15 cellular contexts compared by ENCODE assay signal in the genomic region with DNA sequence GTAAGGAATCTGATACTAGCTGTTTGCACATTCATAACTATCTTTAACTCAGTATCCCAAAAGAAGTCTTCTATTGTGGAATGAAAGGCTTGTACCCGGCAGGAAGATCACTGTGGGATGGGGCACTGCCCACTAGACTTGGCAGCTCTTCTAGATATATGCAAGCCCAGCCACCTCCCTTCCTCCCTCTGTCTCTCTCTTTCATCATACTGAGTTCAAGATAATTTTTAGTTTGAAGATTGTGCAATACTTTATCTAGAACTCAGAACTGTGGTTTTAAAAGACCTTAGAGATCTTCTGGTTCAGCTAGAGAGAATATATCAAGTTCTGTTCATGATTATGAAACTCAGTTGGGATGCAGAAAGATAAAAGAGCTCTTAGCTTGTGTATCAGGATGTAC. TPM values are rescaled to one million over a fixed set of nuclear protein-coding genes. Genes with fewer than 3 reads are reported as not detected.
DNase-seq lines count a peak whose midpoint lies in the region; ATAC-seq and TF ChIP-seq lines count a peak whose summit lies in the region.
"Had no signal": no experiment of that assay in that cellular context is flagged by ENCODE, and none has a peak within 500 bp of the region (broad histone marks: within the 10 kb centered on the region; RNA-seq: fewer than 3 reads in every experiment).

No MANE protein-coding gene starts in this region.

- no peak overlapping the region for H3K4me3 ChIP-seq in esophagus squamous epithelium

- H3K27me3 ChIP-seq in esophagus squamous epithelium: no peaks in the 10 kb centered on the region

- no peak for DNase-seq in activated naive CD4-positive, alpha-beta T cell treated with anti-CD3 and anti-CD28 coated beads, Interleukin-2, amount 10 ng/mL, durations not matched to agents 7 days and 5 days
- DNase-seq in activated naive CD4-positive, alpha-beta T cell (lab: John Stamatoyannopoulos, UW): no peak
- DNase-seq in SKM-1 treated with dmso at 0.1 percent for 144 hours (lab: John Stamatoyannopoulos, UW; ENCODE audit: unreplicated experiment) (peak; percentile 66), esophagus squamous epithelium (lab: John Stamatoyannopoulos, UW) (no peak)
- no peak for DNase-seq in effector memory CD8-positive, alpha-beta T cell
- DNase-seq: GF-D8; NCI-H1694; occipital lobe; stimulated activated CD4-positive, alpha-beta T cell treated with anti-CD3 and anti-CD28 coated beads, Interleukin-2, amount 100 ng/mL, for 48 hours; trophoblast cell had no signal

- intact Hi-C loops in esophagus squamous epithelium (cut with DNase I): no loop called here

- no peak overlapping the region for H3K4me3 Mint-ChIP-seq in activated naive CD4-positive, alpha-beta T cell treated with anti-CD3 and anti-CD28 coated beads, Interleukin-2, amount 10 ng/mL, durations not matched to agents 7 days and 5 days
- H3K4me3 Mint-ChIP-seq in effector memory CD8-positive, alpha-beta T cell: no peak overlapping the region
- peak overlapping the region; percentile 70 for H3K4me3 Mint-ChIP-seq in stimulated activated naive CD8-positive, alpha-beta T cell treated with anti-CD3 and anti-CD28 coated beads, Interleukin-15, Interleukin-2, amounts not matched to agents 100 ng/mL and 50 ng/mL, for 24 hours
- H3K4me3 Mint-ChIP-seq: B cell had no signal

- TF ChIP-seq POLR2A in esophagus squamous epithelium (IDR thresholded peaks at IDR 0.05): no peak

- no peaks in the 10 kb centered on the region for H3K27me3 Mint-ChIP-seq in activated naive CD4-positive, alpha-beta T cell treated with anti-CD3 and anti-CD28 coated beads, Interleukin-2, amount 10 ng/mL, durations not matched to agents 7 days and 5 days
- no peaks in the 10 kb centered on the region for H3K27me3 Mint-ChIP-seq in effector memory CD8-positive, alpha-beta T cell
- H3K27me3 Mint-ChIP-seq in stimulated activated naive CD8-positive, alpha-beta T cell treated with anti-CD3 and anti-CD28 coated beads, Interleukin-15, Interleukin-2, amounts not matched to agents 100 ng/mL and 50 ng/mL, for 24 hours: no peaks in the 10 kb centered on the region
- H3K27me3 Mint-ChIP-seq: B cell had no signal

- H3K36me3 ChIP-seq in esophagus squamous epithelium: peaks cover 0 to 10% (median 0%) of the 10 kb centered on the region in 3 donors

- peak overlapping the region in 1 of 4 donors; percentile 9 for H3K27ac ChIP-seq in esophagus squamous epithelium

- peak overlapping the region; percentile 2 for H3K27ac Mint-ChIP-seq in activated naive CD4-positive, alpha-beta T cell treated with anti-CD3 and anti-CD28 coated beads, Interleukin-2, amount 10 ng/mL, durations not matched to agents 7 days and 5 days
- H3K27ac Mint-ChIP-seq in effector memory CD8-positive, alpha-beta T cell: peak overlapping the region; percentile 19 to 57
- peak overlapping the region; percentile 91 for H3K27ac Mint-ChIP-seq in stimulated activated naive CD8-positive, alpha-beta T cell treated with anti-CD3 and anti-CD28 coated beads, Interleukin-15, Interleukin-2, amounts not matched to agents 100 ng/mL and 50 ng/mL, for 24 hours
- H3K27ac Mint-ChIP-seq: B cell had no signal

- CTCF ChIA-PET in activated naive CD4-positive, alpha-beta T cell treated with anti-CD3 and anti-CD28 coated beads, Interleukin-2, amount 10 ng/mL, durations not matched to agents 7 days and 5 days (lab: Charles Lee): no interaction called here

- H3K4me1 ChIP-seq in esophagus squamous epithelium: no peaks in the 10 kb centered on the region

- TF ChIP-seq CTCF in esophagus squamous epithelium (IDR thresholded peaks at IDR 0.05): no peak

- peaks cover 29% of the 10 kb centered on the region for H3K36me3 Mint-ChIP-seq in activated naive CD4-positive, alpha-beta T cell treated with anti-CD3 and anti-CD28 coated beads, Interleukin-2, amount 10 ng/mL, durations not matched to agents 7 days and 5 days
- H3K36me3 Mint-ChIP-seq in effector memory CD8-positive, alpha-beta T cell (ENCODE audit: insufficient read depth): peaks cover 15% of the 10 kb centered on the region
- H3K36me3 Mint-ChIP-seq in stimulated activated naive CD8-positive, alpha-beta T cell treated with anti-CD3 and anti-CD28 coated beads, Interleukin-15, Interleukin-2, amounts not matched to agents 100 ng/mL and 50 ng/mL, for 24 hours (ENCODE audit: low read depth): peaks cover 5% of the 10 kb centered on the region

- ATAC-seq in effector memory CD8-positive, alpha-beta T cell (replicated peaks): no peak
- ATAC-seq in GM18520 (IDR thresholded peaks at IDR 0.05; ENCODE audit: unreplicated experiment): no peak
- no peak for ATAC-seq in HG03280 (IDR thresholded peaks at IDR 0.05; ENCODE audit: unreplicated experiment)

- H3K4me1 Mint-ChIP-seq in activated naive CD4-positive, alpha-beta T cell treated with anti-CD3 and anti-CD28 coated beads, Interleukin-2, amount 10 ng/mL, durations not matched to agents 7 days and 5 days: peaks cover 30% of the 10 kb centered on the region
- H3K4me1 Mint-ChIP-seq in effector memory CD8-positive, alpha-beta T cell (ENCODE audit: low read depth in 2 of 2): peaks cover 5 to 7% of the 10 kb centered on the region in 2 donors
- H3K4me1 Mint-ChIP-seq in stimulated activated naive CD8-positive, alpha-beta T cell treated with anti-CD3 and anti-CD28 coated beads, Interleukin-15, Interleukin-2, amounts not matched to agents 100 ng/mL and 50 ng/mL, for 24 hours (ENCODE audit: low read depth): peaks cover 76% of the 10 kb centered on the region

- WGBS in esophagus squamous epithelium, 2 donors: 30 to 50% methylated on average over 1 of the region's 1 CpG

- H3K9me3 ChIP-seq in esophagus squamous epithelium: no peaks in the 10 kb centered on the region

- no peaks in the 10 kb centered on the region for H3K9me3 Mint-ChIP-seq in activated naive CD4-positive, alpha-beta T cell treated with anti-CD3 and anti-CD28 coated beads, Interleukin-2, amount 10 ng/mL, durations not matched to agents 7 days and 5 days
- no peaks in the 10 kb centered on the region for H3K9me3 Mint-ChIP-seq in effector memory CD8-positive, alpha-beta T cell
- H3K9me3 Mint-ChIP-seq in stimulated activated naive CD8-positive, alpha-beta T cell treated with anti-CD3 and anti-CD28 coated beads, Interleukin-15, Interleukin-2, amounts not matched to agents 100 ng/mL and 50 ng/mL, for 24 hours: no peaks in the 10 kb centered on the region
- H3K9me3 Mint-ChIP-seq: brain had no signal

RNA-seq across cellular contexts. Expression of a gene that starts 22.5 kb away (rescaled TPM):
- 10 to 100 TPM in 1 of 4 donors, 1 to 10 TPM in 1, under 1 TPM in 2; 0.48 to 17.2 (median 4.9) TPM for total RNA-seq in esophagus squamous epithelium
- total RNA-seq: B cell had no signal

RNA-seq across cellular contexts. Expression of a gene that starts 57.7 kb away (rescaled TPM):
- total RNA-seq in esophagus squamous epithelium: under 1 TPM; 0.04 to 0.76 (median 0.31) TPM
- total RNA-seq: B cell, occipital lobe had no signal

Comparison
In these comparisons a context has a peak if more than half of its experiments do, and no peak if none do; other contexts are left out.
1. H3K27ac Mint-ChIP-seq: peak in every context shown above with its lines; median percentile 91 in stimulated activated naive CD8-positive, alpha-beta T cell treated with anti-CD3 and anti-CD28 coated beads, Interleukin-15, Interleukin-2, amounts not matched to agents 100 ng/mL and 50 ng/mL, for 24 hours; 38 in effector memory CD8-positive, alpha-beta T cell; 2 in activated naive CD4-positive, alpha-beta T cell treated with anti-CD3 and anti-CD28 coated beads, Interleukin-2, amount 10 ng/mL, durations not matched to agents 7 days and 5 days.